In the genomic region with DNA sequence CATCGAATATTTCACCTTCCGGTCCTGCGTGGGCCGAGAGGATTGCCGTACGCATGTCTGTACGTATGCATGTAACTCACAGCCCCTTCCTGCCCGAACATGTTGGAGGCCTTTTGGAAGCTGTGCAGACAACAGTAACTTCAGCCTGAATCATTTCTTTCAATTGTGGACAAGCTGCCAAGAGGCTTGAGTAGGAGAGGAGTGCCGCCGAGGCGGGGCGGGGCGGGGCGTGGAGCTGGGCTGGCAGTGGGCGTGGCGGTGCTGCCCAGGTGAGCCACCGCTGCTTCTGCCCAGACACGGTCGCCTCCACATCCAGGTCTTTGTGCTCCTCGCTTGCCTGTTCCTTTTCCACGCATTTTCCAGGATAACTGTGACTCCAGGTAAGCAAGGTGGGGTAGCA, we compare ENCODE assay signal across 12 cellular contexts. TPM values are rescaled to one million over a fixed set of nuclear protein-coding genes. Genes with fewer than 3 reads are reported as not detected.
A peak's percentile ranks its signal among the peaks of the same experiment; 100 is the strongest.
DNase-seq lines count a peak whose midpoint lies in the region; ATAC-seq and TF ChIP-seq lines count a peak whose summit lies in the region.
"Had no signal": no experiment of that assay in that cellular context is flagged by ENCODE, and none has a peak within 500 bp of the region (broad histone marks: within the 10 kb centered on the region; RNA-seq: fewer than 3 reads in every experiment).

A gene with protein sequence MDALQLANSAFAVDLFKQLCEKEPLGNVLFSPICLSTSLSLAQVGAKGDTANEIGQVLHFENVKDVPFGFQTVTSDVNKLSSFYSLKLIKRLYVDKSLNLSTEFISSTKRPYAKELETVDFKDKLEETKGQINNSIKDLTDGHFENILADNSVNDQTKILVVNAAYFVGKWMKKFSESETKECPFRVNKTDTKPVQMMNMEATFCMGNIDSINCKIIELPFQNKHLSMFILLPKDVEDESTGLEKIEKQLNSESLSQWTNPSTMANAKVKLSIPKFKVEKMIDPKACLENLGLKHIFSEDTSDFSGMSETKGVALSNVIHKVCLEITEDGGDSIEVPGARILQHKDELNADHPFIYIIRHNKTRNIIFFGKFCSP (plus strand): TSS at position 293 of the 400 bp plus-strand sequence. CDS start 7,471 bp downstream, outside the sequence.

- H3K27ac ChIP-seq in epithelial cell of prostate, result peak within 1 kb of the TSS; percentile 98

- H3K27ac Mint-ChIP-seq in type B pancreatic cell, result peak within 1 kb of the TSS; percentile 5
- H3K27ac Mint-ChIP-seq: stimulated activated naive CD8-positive, alpha-beta T cell treated with anti-CD3 and anti-CD28 coated beads, Interleukin-15, Interleukin-2, amounts not matched to agents 100 ng/mL and 50 ng/mL, for 24 hours had no signal

- peak; percentile 91 for DNase-seq in LoVo (ENCODE audit: low spot score)
- peak; percentile 98 for DNase-seq in NCI-H510A treated with DMSO at 0.1 percent for 48 hours (lab: John Stamatoyannopoulos, UW)
- peak; percentile 100 for DNase-seq in epithelial cell of prostate (ENCODE audit: low read depth, low spot score)
- DNase-seq in type B pancreatic cell (ENCODE audit: extremely low spot score, unreplicated experiment), result no peak
- no peak for DNase-seq in BE2C
- DNase-seq in iPS-NIHi7 (ENCODE audit: extremely low spot score), result no peak
- DNase-seq: activated CD8-positive, alpha-beta memory T cell treated with anti-CD3 and anti-CD28 coated beads, Interleukin-2, amount 50 U/mL, for 4 hours; aorta had no signal

- no peaks in the 10 kb centered on the region for H3K36me3 ChIP-seq in BE2C

- no peaks in the 10 kb centered on the region for H3K27me3 Mint-ChIP-seq in type B pancreatic cell

- no peaks in the 10 kb centered on the region for H3K36me3 Mint-ChIP-seq in type B pancreatic cell

- no peaks in the 10 kb centered on the region for H3K9me3 ChIP-seq in BE2C

- no peaks in the 10 kb centered on the region for H3K27me3 ChIP-seq in BE2C

- no peaks in the 10 kb centered on the region for H3K4me1 ChIP-seq in BE2C

- H3K9me3 Mint-ChIP-seq in type B pancreatic cell, result no peaks in the 10 kb centered on the region
- H3K9me3 Mint-ChIP-seq: neural crest cell; stimulated activated naive CD8-positive, alpha-beta T cell treated with anti-CD3 and anti-CD28 coated beads, Interleukin-15, Interleukin-2, amounts not matched to agents 100 ng/mL and 50 ng/mL, for 24 hours had no signal

- H3K4me3 ChIP-seq in BE2C (ENCODE audit: low read depth, low read length), result no peak within 1 kb of the TSS

- ATAC-seq in GM19035 (IDR thresholded peaks at IDR 0.05; ENCODE audit: unreplicated experiment), result no peak

- H3K4me3 Mint-ChIP-seq in type B pancreatic cell, result peak within 1 kb of the TSS; percentile 7
- H3K4me3 Mint-ChIP-seq: neural crest cell; stimulated activated naive CD8-positive, alpha-beta T cell treated with anti-CD3 and anti-CD28 coated beads, Interleukin-15, Interleukin-2, amounts not matched to agents 100 ng/mL and 50 ng/mL, for 24 hours had no signal

- TF ChIP-seq CTCF in type B pancreatic cell (conservative IDR thresholded peaks at IDR 0.05), result no peak
- no peak for TF ChIP-seq CTCF in BE2C (IDR thresholded peaks at IDR 0.05; ENCODE audit: low read depth, low read length)

- H3K4me1 Mint-ChIP-seq in type B pancreatic cell (ENCODE audit: unreplicated experiment), result peaks cover 5% of the 10 kb centered on the region

RNA-seq across cellular contexts. Expression of the gene that starts here (rescaled TPM):
- 1.4 and 7.5 TPM in 2 replicates for total RNA-seq in type B pancreatic cell (ENCODE audit: low replicate concordance)
- not detected for polyA plus RNA-seq in BE2C (2012; ENCODE audit: insufficient read depth, insufficient read length, low read depth)
- total RNA-seq: aorta, endothelial cell of umbilical vein, neural crest cell had no signal
- polyA plus RNA-seq: endothelial cell of umbilical vein had no signal

Comparison
In these comparisons a context has a peak if more than half of its experiments do, and no peak if none do; other contexts are left out.
1. DNase-seq: peak in LoVo (single experiment), NCI-H510A treated with DMSO at 0.1 percent for 48 hours (single experiment) and epithelial cell of prostate (single experiment); none in type B pancreatic cell (single experiment), BE2C (single experiment) and iPS-NIHi7 (single experiment).